30 cellular contexts compared by ENCODE assay signal in genomic region chr1:119429687-119430086, GRCh38. TPM values are rescaled to one million over a fixed set of nuclear protein-coding genes. Genes with fewer than 3 reads are reported as not detected.
"Had no signal": no experiment of that assay in that cellular context is flagged by ENCODE, and none has a peak within 500 bp of the region (broad histone marks: within the 10 kb centered on the region; RNA-seq: fewer than 3 reads in every experiment).

No MANE protein-coding gene starts in this region.

- H3K4me3 ChIP-seq: coronary artery, dorsolateral prefrontal cortex, esophagus squamous epithelium, gastrocnemius medialis, heart right ventricle, left lung, lower lobe of right lung had no signal

- H3K27me3 ChIP-seq: esophagus squamous epithelium, gastrocnemius medialis, left lung had no signal

- H3K27ac Mint-ChIP-seq: immature natural killer cell; naive thymus-derived CD4-positive, alpha-beta T cell; natural killer cell had no signal

- H3K4me3 Mint-ChIP-seq: immature natural killer cell; naive thymus-derived CD4-positive, alpha-beta T cell; natural killer cell had no signal

- H3K27ac ChIP-seq: coronary artery, dorsolateral prefrontal cortex, epithelial cell of prostate, esophagus squamous epithelium, gastrocnemius medialis, heart right ventricle, left lung, lower lobe of right lung had no signal

- H3K4me1 ChIP-seq: esophagus squamous epithelium, gastrocnemius medialis, heart right ventricle, left lung, lower lobe of right lung had no signal

- H3K9me3 ChIP-seq: esophagus squamous epithelium, gastrocnemius medialis, heart right ventricle, left lung, lower lobe of right lung had no signal

- DNase-seq: dermis blood vessel endothelial cell; dorsolateral prefrontal cortex; effector CD4-positive, alpha-beta T cell; effector memory CD4-positive, alpha-beta T cell; esophagus squamous epithelium; foreskin fibroblast; foreskin melanocyte; gastrocnemius medialis; glutamatergic neuron; head of caudate nucleus; heart right ventricle; hypothalamus; immature natural killer cell; left cardiac atrium; left lung; left ventricle myocardium superior; lower lobe of right lung; mesenchymal stem cell; midbrain; naive thymus-derived CD4-positive, alpha-beta T cell; natural killer cell had no signal

- H3K4me1 Mint-ChIP-seq: immature natural killer cell; naive thymus-derived CD4-positive, alpha-beta T cell; natural killer cell had no signal

- ATAC-seq: esophagus mucosa; gastrocnemius medialis; heart right ventricle; left cardiac atrium; left lung; left ventricle myocardium superior; lower lobe of right lung; naive thymus-derived CD4-positive, alpha-beta T cell; natural killer cell had no signal

- H3K36me3 ChIP-seq: esophagus squamous epithelium, gastrocnemius medialis, heart right ventricle, left lung, lower lobe of right lung had no signal

- H3K36me3 Mint-ChIP-seq: naive thymus-derived CD4-positive, alpha-beta T cell; natural killer cell had no signal

RNA-seq across cellular contexts. Expression of gene HSD3B2, which starts 14.7 kb away (rescaled TPM):
- total RNA-seq: dermis blood vessel endothelial cell; esophagus squamous epithelium; glomerular endothelial cell; heart right ventricle; kidney epithelial cell; left cardiac atrium; left lung; left ventricle myocardium superior; lower leg skin; lower lobe of right lung; lung microvascular endothelial cell; mononuclear cell; naive thymus-derived CD4-positive, alpha-beta T cell; natural killer cell had no signal
- polyA plus RNA-seq: immature natural killer cell; keratinocyte; naive thymus-derived CD4-positive, alpha-beta T cell had no signal
